ENCODE assay signal across 17 cellular contexts in the genomic region with DNA sequence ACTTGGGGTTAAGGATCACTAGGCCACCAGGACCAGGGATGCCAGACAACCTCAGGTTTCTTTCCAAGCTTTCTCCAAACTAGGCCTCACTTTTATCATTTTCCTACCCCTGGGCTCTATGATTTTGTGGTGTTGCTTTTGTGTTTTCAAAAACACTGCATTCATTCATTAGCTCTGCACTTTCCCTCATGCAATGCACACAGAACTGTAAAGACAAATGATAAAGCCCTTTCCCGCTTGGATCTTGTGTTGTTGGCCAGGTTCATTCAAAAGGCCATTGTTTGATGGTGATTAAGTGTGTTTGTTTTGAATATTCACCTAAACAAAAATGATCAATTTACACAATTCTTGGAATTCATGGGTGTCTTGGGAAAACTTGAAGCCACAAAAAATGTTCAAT.
A peak's percentile ranks its signal among the peaks of the same experiment; 100 is the strongest.
DNase-seq lines count a peak whose midpoint lies in the region; ATAC-seq lines count a peak whose summit lies in the region.
"Had no signal": no experiment of that assay in that cellular context is flagged by ENCODE, and none has a peak within 500 bp of the region (broad histone marks: within the 10 kb centered on the region; RNA-seq: fewer than 3 reads in every experiment).

No MANE protein-coding gene starts in this region.

- H3K14ac ChIP-seq in neuronal stem cell (ENCODE audit: low read length): no peak overlapping the region

- peak overlapping the region; percentile 30 for H2AFZ ChIP-seq in neuronal stem cell (ENCODE audit: low read length)
- H2AFZ ChIP-seq: GM23338 had no signal

- no CpG with 5 or more reads among the region's 1 CpG for WGBS in neuronal stem cell (ENCODE audit: extremely low coverage in 2 of 2, insufficient read length in 2 of 2, insufficient replicate concordance in 1 of 2), 2 donors

- DNase-seq in SK-MEL-5 (ENCODE audit: low read depth, low spot score): peak; percentile 54
- DNase-seq in foreskin melanocyte: peak; percentile 62
- DNase-seq in neuronal stem cell (ENCODE audit: low spot score): no peak
- DNase-seq in NCI-H187 treated with DMSO at 0.1 percent for 48 hours (lab: John Stamatoyannopoulos, UW): no peak
- DNase-seq: C1 segment of cervical spinal cord; Caco-2; CD4-positive, alpha-beta memory T cell; DMS 273 treated with DMSO at 0.1 percent for 48 hours; DMS79; EL; GDM1; H9 had no signal

- H3K27me3 ChIP-seq in neuronal stem cell (ENCODE audit: control insufficient read depth in 3 of 3, insufficient read depth in 3 of 3, low read depth in 1 of 3, low read length in 3 of 3): no peaks in the 10 kb centered on the region

- H2BK120ac ChIP-seq in neuronal stem cell (ENCODE audit: low read depth, low read length): no peak overlapping the region

- H3K23ac ChIP-seq in neuronal stem cell (ENCODE audit: low read depth, low read length, poor library complexity): no peak overlapping the region

- H3K27ac ChIP-seq in neuronal stem cell (replicated peaks; ENCODE audit: low read length): no peak overlapping the region

- H3K4ac ChIP-seq in neuronal stem cell (ENCODE audit: low read length): no peak overlapping the region

- H3K36me3 ChIP-seq in neuronal stem cell (replicated peaks in 1 of 2; ENCODE audit: control insufficient read depth in 2 of 2, insufficient read depth in 2 of 2, low read length in 2 of 2): peaks cover 0 to 3% of the 10 kb centered on the region in 2 donors

- peaks cover 4 to 9% of the 10 kb centered on the region in 2 donors for H3K4me1 ChIP-seq in neuronal stem cell (ENCODE audit: control insufficient read depth in 2 of 2, insufficient read depth in 1 of 2, low read depth in 1 of 2, low read length in 2 of 2)
- H3K4me1 ChIP-seq: Caco-2 had no signal

- H3K18ac ChIP-seq in neuronal stem cell (ENCODE audit: low read length): no peak overlapping the region

- H2BK12ac ChIP-seq in neuronal stem cell (ENCODE audit: low read length): no peak overlapping the region

- ATAC-seq in HG02798 (IDR thresholded peaks at IDR 0.05; ENCODE audit: poor library complexity, unreplicated experiment) (no peak), HG02938 (IDR thresholded peaks at IDR 0.05; ENCODE audit: unreplicated experiment) (no peak)
- ATAC-seq: GM12878, GM23338, HCT116 had no signal

- peaks cover 8 to 12% of the 10 kb centered on the region in 2 donors for H3K9me3 ChIP-seq in neuronal stem cell (replicated peaks in 1 of 2; ENCODE audit: control insufficient read depth in 2 of 2, insufficient read depth in 1 of 2, low read depth in 1 of 2, low read length in 2 of 2)
- H3K9me3 ChIP-seq: Caco-2 had no signal

- in situ Hi-C loops in SK-MEL-5 (cut with HindIII; ENCODE audit: low pct_unique_long_range_greater_than_20kb, low sequenced_read_pairs): no loop called here

- H4K8ac ChIP-seq in neuronal stem cell (ENCODE audit: low read depth, low read length): no peak overlapping the region

- H4K91ac ChIP-seq in neuronal stem cell (ENCODE audit: low read depth, low read length, poor library complexity): no peak overlapping the region

- H3K4me2 ChIP-seq in neuronal stem cell (ENCODE audit: insufficient read depth, low read length, poor library complexity, severe bottlenecking): no peak overlapping the region
- H3K4me2 ChIP-seq: GM23338 had no signal

- no peak overlapping the region for H3K9ac ChIP-seq in neuronal stem cell (ENCODE audit: low read depth, low read length, poor library complexity)

- H2AK5ac ChIP-seq in neuronal stem cell (ENCODE audit: low read depth, low read length): no peak overlapping the region

- no peaks in the 10 kb centered on the region for H3K79me1 ChIP-seq in neuronal stem cell (ENCODE audit: low read depth, low read length)

- no peak overlapping the region for H2BK15ac ChIP-seq in neuronal stem cell (ENCODE audit: low read length)

- no peak overlapping the region for H2BK5ac ChIP-seq in neuronal stem cell (ENCODE audit: low read length)

- H3K4me3 ChIP-seq in neuronal stem cell (ENCODE audit: low read length in 2 of 2): no peak overlapping the region
- H3K4me3 ChIP-seq: GM12878, GM23338 had no signal

Comparison
In these comparisons a context has a peak if more than half of its experiments do, and no peak if none do; other contexts are left out.
1. DNase-seq: peak in SK-MEL-5 (single experiment) and foreskin melanocyte (single experiment); none in neuronal stem cell (single experiment) and NCI-H187 treated with DMSO at 0.1 percent for 48 hours (single experiment).